ENCODE assay signal across 28 cellular contexts in genomic region chr1:66025188-66025587, GRCh38.
"Had no signal": no experiment of that assay in that cellular context is flagged by ENCODE, and none has a peak within 500 bp of the region (broad histone marks: within the 10 kb centered on the region; RNA-seq: fewer than 3 reads in every experiment).

No MANE protein-coding gene starts in this region.

- H3K9me3 ChIP-seq: ovary, psoas muscle, thoracic aorta, thyroid gland, vagina had no signal

- H3K27ac ChIP-seq: neural progenitor cell, ovary, parathyroid adenoma, psoas muscle, skin epidermis, spleen, stomach, thoracic aorta, thyroid gland, tibial nerve, upper lobe of left lung, vagina had no signal

- H3K27me3 ChIP-seq: neural progenitor cell, ovary, spleen, stomach, thyroid gland, tibial nerve, upper lobe of left lung, vagina had no signal

- H3K4me3 ChIP-seq: neural progenitor cell, ovary, psoas muscle, skin epidermis, smooth muscle cell, spleen, stomach, thoracic aorta, thyroid gland, tibial nerve, upper lobe of left lung, vagina had no signal

- H3K9ac ChIP-seq: neural progenitor cell, parathyroid adenoma had no signal

- H2AFZ ChIP-seq: neural progenitor cell, parathyroid adenoma had no signal

- H3K4me1 ChIP-seq: neural progenitor cell, parathyroid adenoma, psoas muscle, spleen, stomach, thyroid gland, tibial nerve, upper lobe of left lung, vagina had no signal

- H3K36me3 ChIP-seq: neural progenitor cell, ovary, spleen, stomach, thoracic aorta, thyroid gland, tibial nerve, upper lobe of left lung, vagina had no signal

- DNase-seq: naive thymus-derived CD4-positive, alpha-beta T cell; natural killer cell; occipital lobe; ovary; posterior cingulate gyrus; psoas muscle; right cardiac atrium; spleen; stimulated activated CD4-positive, alpha-beta T cell treated with anti-CD3 and anti-CD28 coated beads, Interleukin-12 subunit alpha, Interleukin-12 subunit beta, amount 100 ng/mL, for 4 hours; stimulated activated CD4-positive, alpha-beta T cell treated with anti-CD3 and anti-CD28 coated beads, Interleukin-1b, Interleukin-23, amount 100 ng/mL, for 48 hours; stimulated activated CD4-positive, alpha-beta T cell treated with anti-CD3 and anti-CD28 coated beads, Interleukin-4, amount 100 ng/mL, for 1 hour; stimulated activated CD4-positive, alpha-beta T cell treated with anti-CD3 and anti-CD28 coated beads, Interleukin-4, amount 100 ng/mL, for 4 hours; stimulated activated naive B cell treated with anti-CD40 and anti-IgM and Interleukin-4, amounts not matched to agents 10 μg/mL and 1 μg/mL and 100 μg/mL, for 72 hours; stimulated activated naive CD4-positive, alpha-beta T cell treated with Interleukin-2 at 50 U/mL for 16 hours; stomach; thyroid gland; trophoblast cell; upper lobe of left lung had no signal

- ATAC-seq: naive thymus-derived CD4-positive, alpha-beta T cell; natural killer cell; psoas muscle; right cardiac atrium; sciatic nerve; stimulated activated effector memory CD8-positive, alpha-beta T cell treated with anti-CD3 and anti-CD28 coated beads, Interleukin-12 subunit alpha, Interleukin-12 subunit beta, amount 100 ng/mL, for 72 hours; stimulated activated naive B cell treated with anti-CD40 and anti-IgM and Interleukin-4, amounts not matched to agents 10 μg/mL and 1 μg/mL and 100 μg/mL, for 72 hours had no signal

- FAIRE-seq: urothelium cell line had no signal

- H3K79me2 ChIP-seq: parathyroid adenoma had no signal

- H3K4me2 ChIP-seq: neural progenitor cell, smooth muscle cell had no signal
